ENCODE assay signal across 8 cellular contexts in genomic region chr11:122717264-122717867, GRCh38.
DNase-seq lines count a peak whose midpoint lies in the region; ATAC-seq and TF ChIP-seq lines count a peak whose summit lies in the region.

No MANE protein-coding gene starts in this region.

- H3K4me3 Mint-ChIP-seq in MCF 10A (ENCODE audit: unreplicated experiment): no peak overlapping the region

- no peaks in the 10 kb centered on the region for H3K27me3 Mint-ChIP-seq in MCF 10A (ENCODE audit: insufficient read depth, unreplicated experiment)

- POLR2A ChIA-PET in MCF 10A (lab: Yijun Ruan, JAX): no interaction called here

- H3K9me3 Mint-ChIP-seq in MCF 10A (ENCODE audit: unreplicated experiment): no peaks in the 10 kb centered on the region

- CTCF ChIA-PET in MCF 10A (lab: Yijun Ruan, JAX): no interaction called here

- no peak for TF ChIP-seq CTCF in MCF 10A (IDR thresholded peaks at IDR 0.05; ENCODE audit: unreplicated experiment)

- no peaks in the 10 kb centered on the region for H3K36me3 Mint-ChIP-seq in MCF 10A (ENCODE audit: insufficient read depth, unreplicated experiment)

- DNase-seq in NOMO-1 (lab: John Stamatoyannopoulos, UW; ENCODE audit: unreplicated experiment in 2 of 2) (peak; percentile 96 to 97), left lobe of liver (ENCODE audit: low spot score) (no peak), cortex of kidney (lab: John Stamatoyannopoulos, UW) (no peak), MCF 10A (ENCODE audit: unreplicated experiment) (no peak), T-helper 1 cell (no peak)
- no peak for DNase-seq in effector CD4-positive, alpha-beta T cell

- intact Hi-C loops in MCF 10A (cut with micrococcal nuclease): no loop called here

- peak; percentile 83 for ATAC-seq in GM18868 (IDR thresholded peaks at IDR 0.05; ENCODE audit: unreplicated experiment)
- peak; percentile 67 for ATAC-seq in HG02610 (IDR thresholded peaks at IDR 0.05; ENCODE audit: unreplicated experiment)
- peak; percentile 50 for ATAC-seq in left lobe of liver

- BruUV-seq in MCF 10A (replicated peaks; lab: Mats Ljungman, UMichigan): no TSS peak

- no peak overlapping the region for H3K27ac Mint-ChIP-seq in MCF 10A (ENCODE audit: low read depth, unreplicated experiment)

- H3K4me1 Mint-ChIP-seq in MCF 10A (ENCODE audit: insufficient read depth, unreplicated experiment): peaks cover 22% of the 10 kb centered on the region

Comparison
In these comparisons a context has a peak if more than half of its experiments do, and no peak if none do; other contexts are left out.
1. DNase-seq: peak in NOMO-1 (2 of 2); none in left lobe of liver (single experiment), cortex of kidney (single experiment), MCF 10A (single experiment), T-helper 1 cell (0 of 5) and effector CD4-positive, alpha-beta T cell (single experiment).
2. Peak in every context shown above with its lines, with median percentiles within 50 percentile points of each other: ATAC-seq.